In genomic region chr5:143051244-143052058, GRCh38 we compare ENCODE assay signal across 9 cellular contexts.
DNase-seq lines count a peak whose midpoint lies in the region; ATAC-seq and TF ChIP-seq lines count a peak whose summit lies in the region.
"Had no signal": no experiment of that assay in that cellular context is flagged by ENCODE, and none has a peak within 500 bp of the region (broad histone marks: within the 10 kb centered on the region; RNA-seq: fewer than 3 reads in every experiment).

No MANE protein-coding gene starts in this region.

- no peaks in the 10 kb centered on the region for H3K27me3 ChIP-seq in lung (ENCODE audit: control insufficient read depth, insufficient read depth)

- peaks cover 0 to 16% of the 10 kb centered on the region in 2 donors for H3K4me1 ChIP-seq in lung (ENCODE audit: control insufficient read depth in 2 of 2, insufficient read depth in 2 of 2, low read length in 2 of 2)

- WGBS in lung, 2 donors, result 17 to 31% methylated on average over 7 of the region's 7 CpGs

- H3K4me3 ChIP-seq in lung, result no peak overlapping the region

- H3K9me3 Mint-ChIP-seq in brain, result no peaks in the 10 kb centered on the region

- peak overlapping the region in 3 of 5 experiments; percentile 5 to 42 (median 9) for H3K4me3 Mint-ChIP-seq in brain
- H3K4me3 Mint-ChIP-seq: B cell had no signal

- ATAC-seq in lung (ENCODE audit: insufficient read depth, low FRiP score) (peak; percentile 79), GM18907 (IDR thresholded peaks at IDR 0.05; ENCODE audit: unreplicated experiment) (no peak)

- H3K36me3 Mint-ChIP-seq in brain, result no peaks in the 10 kb centered on the region

- DNase-seq in NCI-H146 (lab: John Stamatoyannopoulos, UW), result peak; percentile 37
- DNase-seq in NCI-H146 treated with DMSO at 0.1 percent for 48 hours (lab: John Stamatoyannopoulos, UW; ENCODE audit: unreplicated experiment), result no peak
- peak; percentile 73 for DNase-seq in NCI-H2196 (lab: John Stamatoyannopoulos, UW; ENCODE audit: unreplicated experiment)
- DNase-seq in lung (ENCODE audit: low spot score), result no peak
- DNase-seq in stimulated activated CD4-positive, alpha-beta T cell treated with anti-CD3 and anti-CD28 coated beads, Interleukin-4, amount 100 ng/mL, for 1 hour, result no peak
- DNase-seq in COR-L47 (lab: John Stamatoyannopoulos, UW), result no peak

- peaks cover 4% of the 10 kb centered on the region in 2 donors for H3K36me3 ChIP-seq in lung (ENCODE audit: control insufficient read depth in 2 of 2, insufficient read depth in 2 of 2, low read length in 2 of 2)

- no peak for TF ChIP-seq CTCF in brain (conservative IDR thresholded peaks at IDR 0.05)
- no peak for TF ChIP-seq CTCF in lung (IDR thresholded peaks at IDR 0.05; ENCODE audit: control extremely low read depth, extremely low read depth)

- H3K27ac Mint-ChIP-seq in brain, result peak overlapping the region in 4 of 5 experiments; percentile 45 to 92 (median 68)
- H3K27ac Mint-ChIP-seq: B cell had no signal

- peaks cover 44% of the 10 kb centered on the region for H3K4me1 Mint-ChIP-seq in brain

- H3K27me3 Mint-ChIP-seq in brain, result no peaks in the 10 kb centered on the region
- H3K27me3 Mint-ChIP-seq: B cell had no signal

- H3K27ac ChIP-seq in lung (ENCODE audit: low read depth in 1 of 2, low read length in 1 of 2), result peak overlapping the region; percentile 67 to 88

- no peaks in the 10 kb centered on the region for H3K9me3 ChIP-seq in lung (ENCODE audit: control insufficient read depth in 2 of 2, insufficient read depth in 1 of 2, low read length in 1 of 2)

Comparison
In these comparisons a context has a peak if more than half of its experiments do, and no peak if none do; other contexts are left out.
1. DNase-seq: peak in NCI-H146 (single experiment) and NCI-H2196 (single experiment); none in NCI-H146 treated with DMSO at 0.1 percent for 48 hours (single experiment), lung (single experiment), stimulated activated CD4-positive, alpha-beta T cell treated with anti-CD3 and anti-CD28 coated beads, Interleukin-4, amount 100 ng/mL, for 1 hour (single experiment) and COR-L47 (single experiment).